Comparison of ENCODE assay signal across 29 cellular contexts in genomic region chr1:207279683-207280082, GRCh38.
"Had no signal": no experiment of that assay in that cellular context is flagged by ENCODE, and none has a peak within 500 bp of the region (broad histone marks: within the 10 kb centered on the region; RNA-seq: fewer than 3 reads in every experiment).

No MANE protein-coding gene starts in this region.

- H3K36me3 ChIP-seq: neural progenitor cell, ovary, spleen, stomach, thoracic aorta, thyroid gland, tibial nerve, upper lobe of right lung, uterus had no signal

- H3K9me3 Mint-ChIP-seq: natural killer cell, neural progenitor cell had no signal

- H3K4me3 Mint-ChIP-seq: naive thymus-derived CD4-positive, alpha-beta T cell; natural killer cell; nephron; neural progenitor cell; stimulated activated effector memory CD8-positive, alpha-beta T cell treated with anti-CD3 and anti-CD28 coated beads, Interleukin-12 subunit alpha, Interleukin-12 subunit beta, amount 100 ng/mL, for 72 hours; stimulated activated naive B cell treated with anti-CD40 and anti-IgM and Interleukin-4, amounts not matched to agents 10 μg/mL and 1 μg/mL and 100 μg/mL, for 72 hours; stimulated activated naive CD8-positive, alpha-beta T cell treated with anti-CD3 and anti-CD28 coated beads, Interleukin-15, Interleukin-2, amounts not matched to agents 100 ng/mL and 50 ng/mL, for 24 hours had no signal

- H3K9me3 ChIP-seq: ovary, psoas muscle, spleen, stomach, thoracic aorta, thyroid gland, tibial nerve, upper lobe of right lung, uterus had no signal

- H3K27me3 Mint-ChIP-seq: progenitor cell of endocrine pancreas; stimulated activated naive B cell treated with anti-CD40 and anti-IgM and Interleukin-4, amounts not matched to agents 10 μg/mL and 1 μg/mL and 100 μg/mL, for 72 hours; stimulated activated naive CD8-positive, alpha-beta T cell treated with anti-CD3 and anti-CD28 coated beads, Interleukin-15, Interleukin-2, amounts not matched to agents 100 ng/mL and 50 ng/mL, for 24 hours had no signal

- H3K36me3 Mint-ChIP-seq: natural killer cell; neural progenitor cell; stimulated activated effector memory CD8-positive, alpha-beta T cell treated with anti-CD3 and anti-CD28 coated beads, Interleukin-12 subunit alpha, Interleukin-12 subunit beta, amount 100 ng/mL, for 72 hours; stimulated activated naive B cell treated with anti-CD40 and anti-IgM and Interleukin-4, amounts not matched to agents 10 μg/mL and 1 μg/mL and 100 μg/mL, for 72 hours had no signal

- H3K27ac Mint-ChIP-seq: natural killer cell; nephron; neural progenitor cell; progenitor cell of endocrine pancreas; stimulated activated effector memory CD8-positive, alpha-beta T cell treated with anti-CD3 and anti-CD28 coated beads, Interleukin-12 subunit alpha, Interleukin-12 subunit beta, amount 100 ng/mL, for 72 hours; stimulated activated naive B cell treated with anti-CD40 and anti-IgM and Interleukin-4, amounts not matched to agents 10 μg/mL and 1 μg/mL and 100 μg/mL, for 72 hours; stimulated activated naive CD8-positive, alpha-beta T cell treated with anti-CD3 and anti-CD28 coated beads, Interleukin-15, Interleukin-2, amounts not matched to agents 100 ng/mL and 50 ng/mL, for 24 hours had no signal

- H3K9ac ChIP-seq: neural progenitor cell, parathyroid adenoma had no signal

- H3K79me2 ChIP-seq: parathyroid adenoma had no signal

- H3K4me1 ChIP-seq: neural progenitor cell, parathyroid adenoma, upper lobe of right lung, uterus had no signal

- H3K27ac ChIP-seq: neural progenitor cell, ovary, parathyroid adenoma, psoas muscle, skin epidermis, spleen, stomach, thyroid gland, tibial nerve, upper lobe of right lung, uterus had no signal

- H3K4me3 ChIP-seq: neural progenitor cell, ovary, psoas muscle, skin epidermis, smooth muscle cell, spleen, stomach, thoracic aorta, thyroid gland, tibial nerve, upper lobe of right lung, uterus had no signal

- H3K27me3 ChIP-seq: neural progenitor cell, ovary, spleen, stomach, thyroid gland, tibial nerve, upper lobe of right lung, uterus had no signal

- H2AFZ ChIP-seq: parathyroid adenoma had no signal

- DNase-seq: naive thymus-derived CD4-positive, alpha-beta T cell; natural killer cell; occipital lobe; ovary; posterior cingulate gyrus; psoas muscle; right cardiac atrium; spleen; stimulated activated CD4-positive, alpha-beta T cell treated with anti-CD3 and anti-CD28 coated beads, Interleukin-12 subunit alpha, Interleukin-12 subunit beta, amount 100 ng/mL, for 4 hours; stimulated activated CD4-positive, alpha-beta T cell treated with anti-CD3 and anti-CD28 coated beads, Interleukin-1b, Interleukin-23, amount 100 ng/mL, for 48 hours; stimulated activated CD4-positive, alpha-beta T cell treated with anti-CD3 and anti-CD28 coated beads, Interleukin-4, amount 100 ng/mL, for 24 hours; stimulated activated naive B cell treated with anti-CD40 and anti-IgM and Interleukin-4, amounts not matched to agents 10 μg/mL and 1 μg/mL and 100 μg/mL, for 72 hours; stimulated activated naive CD4-positive, alpha-beta T cell treated with Interleukin-2 at 50 U/mL for 16 hours; stomach; thyroid gland; trophoblast cell; upper lobe of right lung; uterus had no signal

- H3K4me2 ChIP-seq: neural progenitor cell, smooth muscle cell had no signal

- ATAC-seq: naive thymus-derived CD4-positive, alpha-beta T cell; natural killer cell; right cardiac atrium; sciatic nerve; stimulated activated effector memory CD8-positive, alpha-beta T cell treated with anti-CD3 and anti-CD28 coated beads, Interleukin-12 subunit alpha, Interleukin-12 subunit beta, amount 100 ng/mL, for 72 hours; stimulated activated naive B cell treated with anti-CD40 and anti-IgM and Interleukin-4, amounts not matched to agents 10 μg/mL and 1 μg/mL and 100 μg/mL, for 72 hours; upper lobe of right lung had no signal

- H3K4me1 Mint-ChIP-seq: neural progenitor cell had no signal
